In genomic region chr5:95823738-95824609, GRCh38 we compare ENCODE assay signal across 7 cellular contexts. TPM values are rescaled to one million over a fixed set of nuclear protein-coding genes. Genes with fewer than 3 reads are reported as not detected.
A peak's percentile ranks its signal among the peaks of the same experiment; 100 is the strongest.
DNase-seq lines count a peak whose midpoint lies in the region; ATAC-seq and TF ChIP-seq lines count a peak whose summit lies in the region.

No MANE protein-coding gene starts in this region.

- peak; percentile 42 for TF ChIP-seq POLR2A in GM15510 (IDR thresholded peaks at IDR 0.05; ENCODE audit: borderline replicate concordance, extremely low read depth, insufficient read length)

- DNase-seq in HEK293T (ENCODE audit: extremely low spot score) (peak; percentile 36), MV-4-11 (lab: John Stamatoyannopoulos, UW) (peak; percentile 92), epithelial cell of esophagus (ENCODE audit: low read depth) (peak; percentile 76), natural killer cell (peak; percentile 46), COR-L47 (lab: John Stamatoyannopoulos, UW) (no peak)
- peak; percentile 45 to 48 for DNase-seq in activated CD4-positive, alpha-beta T cell treated with anti-CD3 and anti-CD28 coated beads, Interleukin-2, amount 50 U/mL, for 4 hours

- POLR2A ChIA-PET in HEK293T (lab: Yijun Ruan, JAX) = interaction anchor here (0.6 to 4.1 kb wide), 9 partner anchors 10 to 177 kb away, joined by 3 to 51 read pairs (median 3); partner anchors contain the start of gene RFESD

- no peak overlapping the region for H3K4me3 ChIP-seq in epithelial cell of esophagus (ENCODE audit: low read length)

- no peaks in the 10 kb centered on the region for H3K9me3 Mint-ChIP-seq in natural killer cell

- CTCF ChIA-PET in HEK293T (lab: Yijun Ruan, JAX) = interaction anchor here (0.8 to 3.2 kb wide), 4 partner anchors 10 to 42 kb away, joined by 3 to 19 read pairs (median 6); no protein-coding TSS in a partner anchor

- peak overlapping the region; percentile 99 for H3K4me3 Mint-ChIP-seq in natural killer cell

- intact Hi-C loops in natural killer cell (cut with micrococcal nuclease) = loop anchor here (1.0 to 5.0 kb wide), 4 partner anchors 11 to 1113 kb away; partner anchors contain the start of genes LNPEP and RFESD

- H3K27me3 Mint-ChIP-seq in natural killer cell (ENCODE audit: low read depth in 2 of 2) = no peaks in the 10 kb centered on the region

- peak overlapping the region; percentile 81 to 92 for H3K27ac Mint-ChIP-seq in natural killer cell

- no peaks in the 10 kb centered on the region for H3K36me3 Mint-ChIP-seq in natural killer cell

- H3K4me1 Mint-ChIP-seq in natural killer cell = peaks cover 64 to 65% of the 10 kb centered on the region in 2 donors

- TF ChIP-seq CTCF in epithelial cell of esophagus (IDR thresholded peaks at IDR 0.05; ENCODE audit: insufficient read depth, low read depth, low read length, missing control alignments) (no peak), natural killer cell (IDR thresholded peaks at IDR 0.05) (no peak)

- ATAC-seq in natural killer cell = peak; percentile 48 to 66 (median 62)

TF ChIP-seq in HEK293T, 16 proteins besides CTCF, POLR2A, EP300 and RAD21:
- TF ChIP-seq PKNOX1 (IDR thresholded peaks at IDR 0.05) (peak; percentile 17; the same call in 1 of the 2 replicates), FOXA1 (IDR thresholded peaks at IDR 0.05) (no peak), L3MBTL2 (conservative IDR thresholded peaks at IDR 0.05) (peak; percentile 59)

RNA-seq across cellular contexts. Expression of gene GLRX, which starts 1.4 kb away (rescaled TPM):
- 100 to 1,000 TPM in 1 of 3 donors, 10 to 100 TPM in 2; 59.2 to 102 (median 62.5) TPM for total RNA-seq in natural killer cell
